ENCODE assay signal across 11 cellular contexts in genomic region chr19:7853760-7854107, GRCh38. TPM values are rescaled to one million over a fixed set of nuclear protein-coding genes. Genes with fewer than 3 reads are reported as not detected.
DNase-seq lines count a peak whose midpoint lies in the region; ATAC-seq and TF ChIP-seq lines count a peak whose summit lies in the region.
"Had no signal": no experiment of that assay in that cellular context is flagged by ENCODE, and none has a peak within 500 bp of the region (broad histone marks: within the 10 kb centered on the region; RNA-seq: fewer than 3 reads in every experiment).

No MANE protein-coding gene starts in this region.

- H3K27ac ChIP-seq in hepatocyte (peak overlapping the region; percentile 85), temporal lobe (ENCODE audit: low read depth, low read length) (peak overlapping the region; percentile 99)
- H3K27ac ChIP-seq: brain microvascular endothelial cell, prostate gland had no signal

- peaks cover 4% of the 10 kb centered on the region for H3K4me1 ChIP-seq in hepatocyte (ENCODE audit: insufficient read depth)
- H3K4me1 ChIP-seq: prostate gland had no signal

- no peak overlapping the region for H3K4me3 Mint-ChIP-seq in activated CD8-positive, alpha-beta T cell treated with anti-CD3 and anti-CD28 coated beads for 36 hours
- no peak overlapping the region for H3K4me3 Mint-ChIP-seq in activated CD8-positive, alpha-beta T cell treated with anti-CD3 and anti-CD28 coated beads, Interleukin-2, amount 10 ng/mL, durations not matched to agents 7 days and 5 days
- H3K4me3 Mint-ChIP-seq: activated CD4-positive, alpha-beta memory T cell treated with anti-CD3 and anti-CD28 coated beads, Interleukin-2, amount 10 ng/mL, durations not matched to agents 7 days and 5 days had no signal

- no peaks in the 10 kb centered on the region for H3K79me2 ChIP-seq in hepatocyte

- no peaks in the 10 kb centered on the region for H3K36me3 ChIP-seq in hepatocyte (replicated peaks; ENCODE audit: insufficient read depth, low read depth)
- H3K36me3 ChIP-seq: prostate gland had no signal

- WGBS in hepatocyte (ENCODE audit: low lambda C conversion rate, missing lambda C conversion rate): 66% methylated on average over 11 of the region's 11 CpGs

- H3K9me3 ChIP-seq in hepatocyte (ENCODE audit: low read depth): no peaks in the 10 kb centered on the region
- H3K9me3 ChIP-seq: prostate gland, tibial nerve had no signal

- POLR2A ChIA-PET in activated CD8-positive, alpha-beta T cell treated with anti-CD3 and anti-CD28 coated beads for 36 hours (lab: Charles Lee): interaction anchor here (1.1 kb wide), 1 partner anchor 31 kb away, joined by 3 read pairs; no protein-coding TSS in a partner anchor
- POLR2A ChIA-PET in activated CD8-positive, alpha-beta T cell treated with anti-CD3 and anti-CD28 coated beads, Interleukin-2, amount 10 ng/mL, durations not matched to agents 7 days and 5 days (lab: Charles Lee): no interaction called here

- peak; percentile 10 for ATAC-seq in activated CD8-positive, alpha-beta T cell treated with anti-CD3 and anti-CD28 coated beads for 36 hours
- ATAC-seq in activated CD8-positive, alpha-beta T cell treated with anti-CD3 and anti-CD28 coated beads, Interleukin-2, amount 10 ng/mL, durations not matched to agents 7 days and 5 days: no peak
- no peak for ATAC-seq in GM18870 (IDR thresholded peaks at IDR 0.05; ENCODE audit: unreplicated experiment)

- CTCF ChIA-PET in activated CD8-positive, alpha-beta T cell treated with anti-CD3 and anti-CD28 coated beads for 36 hours (lab: Charles Lee): interaction anchor here (0.6 to 2.1 kb wide), 4 partner anchors 8 to 91 kb away, joined by 3 to 22 read pairs (median 7); no protein-coding TSS in a partner anchor
- CTCF ChIA-PET in activated CD8-positive, alpha-beta T cell treated with anti-CD3 and anti-CD28 coated beads, Interleukin-2, amount 10 ng/mL, durations not matched to agents 7 days and 5 days (lab: Charles Lee): interaction anchor here (0.6 to 1.2 kb wide), 5 partner anchors 16 to 354 kb away, joined by 3 to 4 read pairs (median 3); partner anchors contain the start of genes SNAPC2 and TRAPPC5

- no peaks in the 10 kb centered on the region for H3K27me3 ChIP-seq in hepatocyte
- H3K27me3 ChIP-seq: brain microvascular endothelial cell, tibial nerve had no signal

- no peaks in the 10 kb centered on the region for H4K20me1 ChIP-seq in hepatocyte (ENCODE audit: insufficient read depth, poor library complexity, severe bottlenecking)

- no peak overlapping the region for H3K27ac Mint-ChIP-seq in activated CD8-positive, alpha-beta T cell treated with anti-CD3 and anti-CD28 coated beads for 36 hours
- H3K27ac Mint-ChIP-seq in activated CD8-positive, alpha-beta T cell treated with anti-CD3 and anti-CD28 coated beads, Interleukin-2, amount 10 ng/mL, durations not matched to agents 7 days and 5 days: no peak overlapping the region
- H3K27ac Mint-ChIP-seq: activated CD4-positive, alpha-beta memory T cell treated with anti-CD3 and anti-CD28 coated beads, Interleukin-2, amount 10 ng/mL, durations not matched to agents 7 days and 5 days had no signal

- no peaks in the 10 kb centered on the region for H3K9me2 ChIP-seq in hepatocyte (replicated peaks; ENCODE audit: insufficient read depth)

- H3K4me3 ChIP-seq in hepatocyte: no peak overlapping the region
- H3K4me3 ChIP-seq: prostate gland, tibial nerve had no signal

- no peak for DNase-seq in activated CD8-positive, alpha-beta T cell treated with anti-CD3 and anti-CD28 coated beads for 36 hours
- DNase-seq in activated CD8-positive, alpha-beta T cell treated with anti-CD3 and anti-CD28 coated beads, Interleukin-2, amount 10 ng/mL, durations not matched to agents 7 days and 5 days: no peak
- peak; percentile 68 for DNase-seq in hepatocyte (ENCODE audit: low spot score)
- no peak for DNase-seq in Ammon's horn (ENCODE audit: low spot score)
- DNase-seq: brain microvascular endothelial cell, foreskin melanocyte had no signal

- intact Hi-C loops in activated CD8-positive, alpha-beta T cell treated with anti-CD3 and anti-CD28 coated beads for 36 hours (cut with micrococcal nuclease): loop anchor here (10.0 kb wide), 1 partner anchor 71 kb away; the partner anchor contains the start of genes CTXN1 and SNAPC2

- H3K27me3 Mint-ChIP-seq in activated CD8-positive, alpha-beta T cell treated with anti-CD3 and anti-CD28 coated beads for 36 hours: peaks cover 4% of the 10 kb centered on the region
- H3K27me3 Mint-ChIP-seq in activated CD8-positive, alpha-beta T cell treated with anti-CD3 and anti-CD28 coated beads, Interleukin-2, amount 10 ng/mL, durations not matched to agents 7 days and 5 days (ENCODE audit: low read depth): no peaks in the 10 kb centered on the region
- H3K27me3 Mint-ChIP-seq: activated CD4-positive, alpha-beta memory T cell treated with anti-CD3 and anti-CD28 coated beads, Interleukin-2, amount 10 ng/mL, durations not matched to agents 7 days and 5 days had no signal

- H2AFZ ChIP-seq in hepatocyte: no peak overlapping the region

- peak overlapping the region; percentile 64 for H3K4me2 ChIP-seq in hepatocyte

- H3K9me3 Mint-ChIP-seq in activated CD8-positive, alpha-beta T cell treated with anti-CD3 and anti-CD28 coated beads for 36 hours: no peaks in the 10 kb centered on the region
- no peaks in the 10 kb centered on the region for H3K9me3 Mint-ChIP-seq in activated CD8-positive, alpha-beta T cell treated with anti-CD3 and anti-CD28 coated beads, Interleukin-2, amount 10 ng/mL, durations not matched to agents 7 days and 5 days (ENCODE audit: insufficient read depth)
- H3K9me3 Mint-ChIP-seq: activated CD4-positive, alpha-beta memory T cell treated with anti-CD3 and anti-CD28 coated beads, Interleukin-2, amount 10 ng/mL, durations not matched to agents 7 days and 5 days had no signal

- peaks cover 5% of the 10 kb centered on the region for H3K4me1 Mint-ChIP-seq in activated CD8-positive, alpha-beta T cell treated with anti-CD3 and anti-CD28 coated beads for 36 hours (ENCODE audit: low read depth)
- peaks cover 2% of the 10 kb centered on the region for H3K4me1 Mint-ChIP-seq in activated CD8-positive, alpha-beta T cell treated with anti-CD3 and anti-CD28 coated beads, Interleukin-2, amount 10 ng/mL, durations not matched to agents 7 days and 5 days (ENCODE audit: low read depth)

- no peak for TF ChIP-seq CTCF in activated CD8-positive, alpha-beta T cell treated with anti-CD3 and anti-CD28 coated beads for 36 hours (IDR thresholded peaks at IDR 0.05)
- no peak for TF ChIP-seq CTCF in hepatocyte (IDR thresholded peaks at IDR 0.05; ENCODE audit: poor library complexity)

- H3K36me3 Mint-ChIP-seq in activated CD8-positive, alpha-beta T cell treated with anti-CD3 and anti-CD28 coated beads for 36 hours (ENCODE audit: low read depth): no peaks in the 10 kb centered on the region
- no peaks in the 10 kb centered on the region for H3K36me3 Mint-ChIP-seq in activated CD8-positive, alpha-beta T cell treated with anti-CD3 and anti-CD28 coated beads, Interleukin-2, amount 10 ng/mL, durations not matched to agents 7 days and 5 days (ENCODE audit: low read depth)

RNA-seq across cellular contexts. Expression of gene PRR36, which starts 20.5 kb away (rescaled TPM):
- under 1 TPM in 1 of 2 experiments, not detected in 1; 0.20 TPM for total RNA-seq in activated CD8-positive, alpha-beta T cell treated with anti-CD3 and anti-CD28 coated beads for 36 hours
- under 1 TPM; 0.08 to 0.10 TPM for total RNA-seq in activated CD8-positive, alpha-beta T cell treated with anti-CD3 and anti-CD28 coated beads, Interleukin-2, amount 10 ng/mL, durations not matched to agents 7 days and 5 days
- 0.40 and 1.00 TPM in 2 replicates for total RNA-seq in hepatocyte
- 2.5 and 5.4 TPM in 2 replicates for polyA plus RNA-seq in hepatocyte
- total RNA-seq in temporal lobe: 7.4 TPM

RNA-seq across cellular contexts. Expression of gene EVI5L, which starts 23.7 kb away (rescaled TPM):
- total RNA-seq in activated CD8-positive, alpha-beta T cell treated with anti-CD3 and anti-CD28 coated beads for 36 hours: 1 to 10 TPM; 3.4 to 3.9 TPM
- 1 to 10 TPM; 8.0 to 9.3 TPM for total RNA-seq in activated CD8-positive, alpha-beta T cell treated with anti-CD3 and anti-CD28 coated beads, Interleukin-2, amount 10 ng/mL, durations not matched to agents 7 days and 5 days
- 10.7 and 12.4 TPM in 2 replicates for total RNA-seq in hepatocyte
- 11.5 and 13.1 TPM in 2 replicates for polyA plus RNA-seq in hepatocyte
- total RNA-seq in temporal lobe: 49.4 TPM

RNA-seq across cellular contexts. Expression of gene LRRC8E, which starts 34.6 kb away (rescaled TPM):
- not detected for total RNA-seq in activated CD8-positive, alpha-beta T cell treated with anti-CD3 and anti-CD28 coated beads for 36 hours
- not detected for total RNA-seq in activated CD8-positive, alpha-beta T cell treated with anti-CD3 and anti-CD28 coated beads, Interleukin-2, amount 10 ng/mL, durations not matched to agents 7 days and 5 days
- 1.8 and 4.5 TPM in 2 replicates for total RNA-seq in hepatocyte
- polyA plus RNA-seq in hepatocyte: 3.2 and 3.3 TPM in 2 replicates
- total RNA-seq in temporal lobe: under 0.01 TPM
- total RNA-seq: activated CD4-positive, alpha-beta memory T cell treated with anti-CD3 and anti-CD28 coated beads, Interleukin-2, amount 10 ng/mL, durations not matched to agents 7 days and 5 days had no signal

RNA-seq across cellular contexts. Expression of gene MAP2K7, which starts 49.9 kb away (rescaled TPM):
- total RNA-seq in activated CD8-positive, alpha-beta T cell treated with anti-CD3 and anti-CD28 coated beads for 36 hours: 10 to 100 TPM; 36.8 to 37.0 TPM
- total RNA-seq in activated CD8-positive, alpha-beta T cell treated with anti-CD3 and anti-CD28 coated beads, Interleukin-2, amount 10 ng/mL, durations not matched to agents 7 days and 5 days: 10 to 100 TPM; 36.5 to 39.9 TPM
- 13.6 and 13.8 TPM in 2 replicates for total RNA-seq in hepatocyte
- polyA plus RNA-seq in hepatocyte: 11.8 and 12.8 TPM in 2 replicates
- 7.1 TPM for total RNA-seq in temporal lobe
